ENCODE assay signal across 1 cellular context in the genomic region with DNA sequence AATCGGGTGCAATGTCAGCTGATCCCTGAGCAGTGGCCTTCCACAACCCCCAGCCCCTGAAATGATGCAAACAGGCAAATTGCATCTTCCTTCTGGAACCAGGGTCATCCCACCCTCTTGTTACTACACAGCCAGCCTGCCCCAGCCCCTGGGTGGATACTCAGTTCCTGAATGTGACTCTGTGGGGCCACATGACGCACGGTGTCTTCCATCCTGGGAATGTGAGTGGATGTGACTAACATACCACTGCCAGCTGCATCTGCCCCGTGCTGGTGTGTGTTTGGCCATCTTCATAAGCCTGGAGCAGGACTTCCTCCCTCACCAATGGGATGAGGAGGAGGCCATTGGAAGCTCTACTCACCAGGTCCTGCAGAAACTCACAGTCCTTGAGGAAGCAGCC.
TF ChIP-seq lines count a peak whose summit lies in the region.

No MANE protein-coding gene starts in this region.

TF ChIP-seq in H1, 55 proteins besides CTCF, POLR2A, EP300 and RAD21 (continued from another document):
- TF ChIP-seq, protein P1, sequence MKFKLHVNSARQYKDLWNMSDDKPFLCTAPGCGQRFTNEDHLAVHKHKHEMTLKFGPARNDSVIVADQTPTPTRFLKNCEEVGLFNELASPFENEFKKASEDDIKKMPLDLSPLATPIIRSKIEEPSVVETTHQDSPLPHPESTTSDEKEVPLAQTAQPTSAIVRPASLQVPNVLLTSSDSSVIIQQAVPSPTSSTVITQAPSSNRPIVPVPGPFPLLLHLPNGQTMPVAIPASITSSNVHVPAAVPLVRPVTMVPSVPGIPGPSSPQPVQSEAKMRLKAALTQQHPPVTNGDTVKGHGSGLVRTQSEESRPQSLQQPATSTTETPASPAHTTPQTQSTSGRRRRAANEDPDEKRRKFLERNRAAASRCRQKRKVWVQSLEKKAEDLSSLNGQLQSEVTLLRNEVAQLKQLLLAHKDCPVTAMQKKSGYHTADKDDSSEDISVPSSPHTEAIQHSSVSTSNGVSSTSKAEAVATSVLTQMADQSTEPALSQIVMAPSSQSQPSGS (IDR thresholded peaks at IDR 0.05; ENCODE audit: low read length), result no peak
- TF ChIP-seq RFX5 (IDR thresholded peaks at IDR 0.05; ENCODE audit: borderline replicate concordance, low read depth, low read length) (no peak), CHD2 (IDR thresholded peaks at IDR 0.05; ENCODE audit: low read length) (no peak), BACH1 (IDR thresholded peaks at IDR 0.05; ENCODE audit: low read length) (no peak), BCL11A (IDR thresholded peaks at IDR 0.05; ENCODE audit: low read depth in 2 of 2, low read length in 2 of 2) (no peak)
